In the genomic region with DNA sequence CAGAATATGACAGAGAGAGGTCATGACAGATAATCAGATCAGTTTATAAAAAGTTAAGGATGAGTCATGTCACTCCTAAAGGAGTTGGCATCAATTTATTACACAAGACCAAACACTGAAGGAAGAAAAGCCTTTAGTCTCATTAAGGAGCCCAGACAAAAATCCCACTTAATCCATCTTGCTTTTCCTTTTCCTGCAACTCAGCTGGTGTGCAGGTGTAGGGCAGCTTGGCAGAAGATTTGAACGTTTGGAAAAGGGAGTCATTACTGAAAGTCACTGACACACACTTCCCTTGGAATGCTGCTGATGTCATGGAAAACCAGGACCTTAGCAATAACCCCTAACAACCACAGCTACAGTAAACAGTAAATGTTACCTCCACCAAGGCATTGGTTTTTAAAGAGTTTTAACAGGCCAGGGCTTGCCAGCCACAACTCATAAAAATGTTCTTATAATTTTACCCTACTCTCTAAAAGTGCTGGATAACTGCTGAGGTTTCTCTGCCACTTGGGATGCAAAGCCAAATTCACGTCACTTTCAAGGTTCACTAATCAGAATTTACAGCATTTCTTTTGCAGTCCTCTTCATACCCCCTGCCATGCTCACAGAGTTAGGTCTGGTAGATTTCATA, we compare ENCODE assay signal across 1 cellular context.
TF ChIP-seq lines count a peak whose summit lies in the region.

No MANE protein-coding gene starts in this region.

TF ChIP-seq in HEK293, 187 proteins besides CTCF, POLR2A, EP300 and RAD21 (continued from another document and continues in another):
- TF ChIP-seq, protein P1, sequence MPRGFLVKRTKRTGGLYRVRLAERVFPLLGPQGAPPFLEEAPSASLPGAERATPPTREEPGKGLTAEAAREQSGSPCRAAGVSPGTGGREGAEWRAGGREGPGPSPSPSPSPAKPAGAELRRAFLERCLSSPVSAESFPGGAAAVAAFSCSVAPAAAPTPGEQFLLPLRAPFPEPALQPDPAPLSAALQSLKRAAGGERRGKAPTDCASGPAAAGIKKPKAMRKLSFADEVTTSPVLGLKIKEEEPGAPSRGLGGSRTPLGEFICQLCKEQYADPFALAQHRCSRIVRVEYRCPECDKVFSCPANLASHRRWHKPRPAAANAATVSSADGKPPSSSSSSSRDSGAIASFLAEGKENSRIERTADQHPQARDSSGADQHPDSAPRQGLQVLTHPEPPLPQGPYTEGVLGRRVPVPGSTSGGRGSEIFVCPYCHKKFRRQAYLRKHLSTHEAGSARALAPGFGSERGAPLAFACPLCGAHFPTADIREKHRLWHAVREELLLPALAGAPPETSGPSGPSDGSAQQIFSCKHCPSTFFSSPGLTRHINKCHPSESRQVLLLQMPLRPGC (tag by site-specific recombination; IDR thresholded peaks at IDR 0.05): peak; percentile 98
- TF ChIP-seq ZFP3 (tag by site-specific recombination; IDR thresholded peaks at IDR 0.05; ENCODE audit: low read depth) (no peak), ZFP37 (tag by site-specific recombination; IDR thresholded peaks at IDR 0.05) (peak; percentile 55; the same call in 1 of the 2 replicates), ZBTB17 (tag by site-specific recombination; IDR thresholded peaks at IDR 0.05) (peak; percentile 79), ZSCAN23 (tag by site-specific recombination; IDR thresholded peaks at IDR 0.05) (peak; percentile 87; the same call in 1 of the 2 replicates), ZNF292 (tag by site-specific recombination; IDR thresholded peaks at IDR 0.05; ENCODE audit: borderline replicate concordance, low read depth) (no peak), GFI1B (tag by site-specific recombination; IDR thresholded peaks at IDR 0.05) (peak; percentile 98), ZNF600 (tag by site-specific recombination; IDR thresholded peaks at IDR 0.05) (peak; percentile 86), KLF16 (tag by site-specific recombination; IDR thresholded peaks at IDR 0.05) (no peak), OSR2 (tag by site-specific recombination; IDR thresholded peaks at IDR 0.05) (peak; percentile 96), ZNF776 (tag by site-specific recombination; IDR thresholded peaks at IDR 0.05; ENCODE audit: borderline replicate concordance) (no peak), ZNF837 (tag by site-specific recombination; IDR thresholded peaks at IDR 0.05) (no peak), ZNF473 (tag by site-specific recombination; IDR thresholded peaks at IDR 0.05) (no peak), ZNF629 (tag by site-specific recombination; IDR thresholded peaks at IDR 0.05) (peak; percentile 99), ZNF138 (tag by site-specific recombination; IDR thresholded peaks at IDR 0.05; ENCODE audit: borderline replicate concordance) (no peak), PBX3 (CRISPR knock-in tag; IDR thresholded peaks at IDR 0.05) (no peak), ZNF274 (IDR thresholded peaks at IDR 0.05; ENCODE audit: low read length) (no peak), ZNF274 (tag by site-specific recombination; IDR thresholded peaks at IDR 0.05; ENCODE audit: borderline replicate concordance) (no peak), MYNN (tag by site-specific recombination; IDR thresholded peaks at IDR 0.05; ENCODE audit: borderline replicate concordance) (0 out of 2 replicates have a peak, but pooled peaks have one; percentile 55), ZNF112 (tag by site-specific recombination; IDR thresholded peaks at IDR 0.05) (no peak), ZNF366 (tag by site-specific recombination; conservative IDR thresholded peaks at IDR 0.05) (peak; percentile 98), ZNF404 (tag by site-specific recombination; IDR thresholded peaks at IDR 0.05) (no peak), KLF10 (tag by site-specific recombination; IDR thresholded peaks at IDR 0.05) (peak; percentile 92), ZNF266 (tag by site-specific recombination; IDR thresholded peaks at IDR 0.05; ENCODE audit: low read depth) (no peak), SCRT1 (tag by site-specific recombination; IDR thresholded peaks at IDR 0.05; ENCODE audit: borderline replicate concordance) (no peak), ZNF664 (tag by site-specific recombination; IDR thresholded peaks at IDR 0.05) (no peak), PATZ1 (tag by site-specific recombination; IDR thresholded peaks at IDR 0.05) (peak; percentile 77; the same call in 1 of the 2 replicates), ZNF510 (tag by site-specific recombination; IDR thresholded peaks at IDR 0.05; ENCODE audit: insufficient replicate concordance) (no peak), ZNF221 (tag by site-specific recombination; IDR thresholded peaks at IDR 0.05; ENCODE audit: borderline replicate concordance) (no peak), WT1 (tag by site-specific recombination; IDR thresholded peaks at IDR 0.05) (peak; percentile 98), ZNF10 (tag by site-specific recombination; IDR thresholded peaks at IDR 0.05) (peak; percentile 79), ZNF571 (tag by site-specific recombination; IDR thresholded peaks at IDR 0.05) (no peak), YY1 (tag by site-specific recombination; IDR thresholded peaks at IDR 0.05) (no peak), ZNF48 (tag by site-specific recombination; IDR thresholded peaks at IDR 0.05) (no peak), TRIM28 (IDR thresholded peaks at IDR 0.05; ENCODE audit: borderline replicate concordance, low read length) (peak; percentile 86; the same call in 1 of the 2 replicates), ZNF423 (tag by site-specific recombination; IDR thresholded peaks at IDR 0.05) (no peak), ZBTB26 (tag by site-specific recombination; optimal IDR thresholded peaks at IDR 0.05) (no peak), ZNF843 (tag by site-specific recombination; IDR thresholded peaks at IDR 0.05) (peak; percentile 99), SALL2 (tag by site-specific recombination; IDR thresholded peaks at IDR 0.05; ENCODE audit: borderline replicate concordance) (no peak)
- TF ChIP-seq, protein P2, sequence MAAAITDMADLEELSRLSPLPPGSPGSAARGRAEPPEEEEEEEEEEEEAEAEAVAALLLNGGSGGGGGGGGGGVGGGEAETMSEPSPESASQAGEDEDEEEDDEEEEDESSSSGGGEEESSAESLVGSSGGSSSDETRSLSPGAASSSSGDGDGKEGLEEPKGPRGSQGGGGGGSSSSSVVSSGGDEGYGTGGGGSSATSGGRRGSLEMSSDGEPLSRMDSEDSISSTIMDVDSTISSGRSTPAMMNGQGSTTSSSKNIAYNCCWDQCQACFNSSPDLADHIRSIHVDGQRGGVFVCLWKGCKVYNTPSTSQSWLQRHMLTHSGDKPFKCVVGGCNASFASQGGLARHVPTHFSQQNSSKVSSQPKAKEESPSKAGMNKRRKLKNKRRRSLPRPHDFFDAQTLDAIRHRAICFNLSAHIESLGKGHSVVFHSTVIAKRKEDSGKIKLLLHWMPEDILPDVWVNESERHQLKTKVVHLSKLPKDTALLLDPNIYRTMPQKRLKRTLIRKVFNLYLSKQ (tag by site-specific recombination; IDR thresholded peaks at IDR 0.05; ENCODE audit: borderline replicate concordance): no peak
- TF ChIP-seq, protein P3, sequence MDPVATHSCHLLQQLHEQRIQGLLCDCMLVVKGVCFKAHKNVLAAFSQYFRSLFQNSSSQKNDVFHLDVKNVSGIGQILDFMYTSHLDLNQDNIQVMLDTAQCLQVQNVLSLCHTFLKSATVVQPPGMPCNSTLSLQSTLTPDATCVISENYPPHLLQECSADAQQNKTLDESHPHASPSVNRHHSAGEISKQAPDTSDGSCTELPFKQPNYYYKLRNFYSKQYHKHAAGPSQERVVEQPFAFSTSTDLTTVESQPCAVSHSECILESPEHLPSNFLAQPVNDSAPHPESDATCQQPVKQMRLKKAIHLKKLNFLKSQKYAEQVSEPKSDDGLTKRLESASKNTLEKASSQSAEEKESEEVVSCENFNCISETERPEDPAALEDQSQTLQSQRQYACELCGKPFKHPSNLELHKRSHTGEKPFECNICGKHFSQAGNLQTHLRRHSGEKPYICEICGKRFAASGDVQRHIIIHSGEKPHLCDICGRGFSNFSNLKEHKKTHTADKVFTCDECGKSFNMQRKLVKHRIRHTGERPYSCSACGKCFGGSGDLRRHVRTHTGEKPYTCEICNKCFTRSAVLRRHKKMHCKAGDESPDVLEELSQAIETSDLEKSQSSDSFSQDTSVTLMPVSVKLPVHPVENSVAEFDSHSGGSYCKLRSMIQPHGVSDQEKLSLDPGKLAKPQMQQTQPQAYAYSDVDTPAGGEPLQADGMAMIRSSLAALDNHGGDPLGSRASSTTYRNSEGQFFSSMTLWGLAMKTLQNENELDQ (tag by site-specific recombination; IDR thresholded peaks at IDR 0.05; ENCODE audit: low read depth): no peak
- TF ChIP-seq, protein P4, sequence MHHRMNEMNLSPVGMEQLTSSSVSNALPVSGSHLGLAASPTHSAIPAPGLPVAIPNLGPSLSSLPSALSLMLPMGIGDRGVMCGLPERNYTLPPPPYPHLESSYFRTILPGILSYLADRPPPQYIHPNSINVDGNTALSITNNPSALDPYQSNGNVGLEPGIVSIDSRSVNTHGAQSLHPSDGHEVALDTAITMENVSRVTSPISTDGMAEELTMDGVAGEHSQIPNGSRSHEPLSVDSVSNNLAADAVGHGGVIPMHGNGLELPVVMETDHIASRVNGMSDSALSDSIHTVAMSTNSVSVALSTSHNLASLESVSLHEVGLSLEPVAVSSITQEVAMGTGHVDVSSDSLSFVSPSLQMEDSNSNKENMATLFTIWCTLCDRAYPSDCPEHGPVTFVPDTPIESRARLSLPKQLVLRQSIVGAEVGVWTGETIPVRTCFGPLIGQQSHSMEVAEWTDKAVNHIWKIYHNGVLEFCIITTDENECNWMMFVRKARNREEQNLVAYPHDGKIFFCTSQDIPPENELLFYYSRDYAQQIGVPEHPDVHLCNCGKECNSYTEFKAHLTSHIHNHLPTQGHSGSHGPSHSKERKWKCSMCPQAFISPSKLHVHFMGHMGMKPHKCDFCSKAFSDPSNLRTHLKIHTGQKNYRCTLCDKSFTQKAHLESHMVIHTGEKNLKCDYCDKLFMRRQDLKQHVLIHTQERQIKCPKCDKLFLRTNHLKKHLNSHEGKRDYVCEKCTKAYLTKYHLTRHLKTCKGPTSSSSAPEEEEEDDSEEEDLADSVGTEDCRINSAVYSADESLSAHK (tag by site-specific recombination; IDR thresholded peaks at IDR 0.05): peak; percentile 95
- TF ChIP-seq, protein P5, sequence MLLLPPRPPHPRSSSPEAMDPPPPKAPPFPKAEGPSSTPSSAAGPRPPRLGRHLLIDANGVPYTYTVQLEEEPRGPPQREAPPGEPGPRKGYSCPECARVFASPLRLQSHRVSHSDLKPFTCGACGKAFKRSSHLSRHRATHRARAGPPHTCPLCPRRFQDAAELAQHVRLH (tag by site-specific recombination; IDR thresholded peaks at IDR 0.05): peak; percentile 94
- TF ChIP-seq, protein P6, sequence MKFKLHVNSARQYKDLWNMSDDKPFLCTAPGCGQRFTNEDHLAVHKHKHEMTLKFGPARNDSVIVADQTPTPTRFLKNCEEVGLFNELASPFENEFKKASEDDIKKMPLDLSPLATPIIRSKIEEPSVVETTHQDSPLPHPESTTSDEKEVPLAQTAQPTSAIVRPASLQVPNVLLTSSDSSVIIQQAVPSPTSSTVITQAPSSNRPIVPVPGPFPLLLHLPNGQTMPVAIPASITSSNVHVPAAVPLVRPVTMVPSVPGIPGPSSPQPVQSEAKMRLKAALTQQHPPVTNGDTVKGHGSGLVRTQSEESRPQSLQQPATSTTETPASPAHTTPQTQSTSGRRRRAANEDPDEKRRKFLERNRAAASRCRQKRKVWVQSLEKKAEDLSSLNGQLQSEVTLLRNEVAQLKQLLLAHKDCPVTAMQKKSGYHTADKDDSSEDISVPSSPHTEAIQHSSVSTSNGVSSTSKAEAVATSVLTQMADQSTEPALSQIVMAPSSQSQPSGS (tag by site-specific recombination; IDR thresholded peaks at IDR 0.05; ENCODE audit: low read depth): peak; percentile 91
- TF ChIP-seq, protein P7, sequence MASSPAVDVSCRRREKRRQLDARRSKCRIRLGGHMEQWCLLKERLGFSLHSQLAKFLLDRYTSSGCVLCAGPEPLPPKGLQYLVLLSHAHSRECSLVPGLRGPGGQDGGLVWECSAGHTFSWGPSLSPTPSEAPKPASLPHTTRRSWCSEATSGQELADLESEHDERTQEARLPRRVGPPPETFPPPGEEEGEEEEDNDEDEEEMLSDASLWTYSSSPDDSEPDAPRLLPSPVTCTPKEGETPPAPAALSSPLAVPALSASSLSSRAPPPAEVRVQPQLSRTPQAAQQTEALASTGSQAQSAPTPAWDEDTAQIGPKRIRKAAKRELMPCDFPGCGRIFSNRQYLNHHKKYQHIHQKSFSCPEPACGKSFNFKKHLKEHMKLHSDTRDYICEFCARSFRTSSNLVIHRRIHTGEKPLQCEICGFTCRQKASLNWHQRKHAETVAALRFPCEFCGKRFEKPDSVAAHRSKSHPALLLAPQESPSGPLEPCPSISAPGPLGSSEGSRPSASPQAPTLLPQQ (tag by site-specific recombination; IDR thresholded peaks at IDR 0.05): peak; percentile 63; the same call in 1 of the 2 replicates
